In the genomic region with DNA sequence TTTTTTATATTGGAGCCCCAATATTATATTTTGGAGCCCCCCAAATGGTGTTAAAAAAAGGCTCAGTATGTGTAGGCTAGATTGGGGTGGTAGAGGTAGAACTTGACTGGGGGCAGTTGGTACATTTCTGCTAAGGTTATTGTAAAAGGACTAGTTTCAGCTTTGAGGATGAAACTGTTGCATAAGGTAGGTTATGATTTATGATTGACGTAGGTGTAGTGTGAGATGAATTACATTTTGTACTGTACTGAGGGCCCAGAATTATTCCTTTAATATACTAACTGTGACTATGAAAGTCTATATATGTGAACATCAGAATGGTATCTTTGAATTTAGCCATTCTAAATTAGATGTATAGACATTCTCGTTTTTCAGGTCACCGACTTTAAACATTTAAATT, we compare ENCODE assay signal across 1 cellular context.
A peak's percentile ranks its signal among the peaks of the same experiment; 100 is the strongest.
TF ChIP-seq lines count a peak whose summit lies in the region.

No MANE protein-coding gene starts in this region.

TF ChIP-seq in K562, 482 proteins besides CTCF, POLR2A, EP300 and RAD21:
- TF ChIP-seq, protein P1, sequence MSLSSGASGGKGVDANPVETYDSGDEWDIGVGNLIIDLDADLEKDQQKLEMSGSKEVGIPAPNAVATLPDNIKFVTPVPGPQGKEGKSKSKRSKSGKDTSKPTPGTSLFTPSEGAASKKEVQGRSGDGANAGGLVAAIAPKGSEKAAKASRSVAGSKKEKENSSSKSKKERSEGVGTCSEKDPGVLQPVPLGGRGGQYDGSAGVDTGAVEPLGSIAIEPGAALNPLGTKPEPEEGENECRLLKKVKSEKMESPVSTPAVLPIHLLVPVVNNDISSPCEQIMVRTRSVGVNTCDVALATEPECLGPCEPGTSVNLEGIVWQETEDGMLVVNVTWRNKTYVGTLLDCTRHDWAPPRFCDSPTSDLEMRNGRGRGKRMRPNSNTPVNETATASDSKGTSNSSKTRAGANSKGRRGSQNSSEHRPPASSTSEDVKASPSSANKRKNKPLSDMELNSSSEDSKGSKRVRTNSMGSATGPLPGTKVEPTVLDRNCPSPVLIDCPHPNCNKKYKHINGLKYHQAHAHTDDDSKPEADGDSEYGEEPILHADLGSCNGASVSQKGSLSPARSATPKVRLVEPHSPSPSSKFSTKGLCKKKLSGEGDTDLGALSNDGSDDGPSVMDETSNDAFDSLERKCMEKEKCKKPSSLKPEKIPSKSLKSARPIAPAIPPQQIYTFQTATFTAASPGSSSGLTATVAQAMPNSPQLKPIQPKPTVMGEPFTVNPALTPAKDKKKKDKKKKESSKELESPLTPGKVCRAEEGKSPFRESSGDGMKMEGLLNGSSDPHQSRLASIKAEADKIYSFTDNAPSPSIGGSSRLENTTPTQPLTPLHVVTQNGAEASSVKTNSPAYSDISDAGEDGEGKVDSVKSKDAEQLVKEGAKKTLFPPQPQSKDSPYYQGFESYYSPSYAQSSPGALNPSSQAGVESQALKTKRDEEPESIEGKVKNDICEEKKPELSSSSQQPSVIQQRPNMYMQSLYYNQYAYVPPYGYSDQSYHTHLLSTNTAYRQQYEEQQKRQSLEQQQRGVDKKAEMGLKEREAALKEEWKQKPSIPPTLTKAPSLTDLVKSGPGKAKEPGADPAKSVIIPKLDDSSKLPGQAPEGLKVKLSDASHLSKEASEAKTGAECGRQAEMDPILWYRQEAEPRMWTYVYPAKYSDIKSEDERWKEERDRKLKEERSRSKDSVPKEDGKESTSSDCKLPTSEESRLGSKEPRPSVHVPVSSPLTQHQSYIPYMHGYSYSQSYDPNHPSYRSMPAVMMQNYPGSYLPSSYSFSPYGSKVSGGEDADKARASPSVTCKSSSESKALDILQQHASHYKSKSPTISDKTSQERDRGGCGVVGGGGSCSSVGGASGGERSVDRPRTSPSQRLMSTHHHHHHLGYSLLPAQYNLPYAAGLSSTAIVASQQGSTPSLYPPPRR (CRISPR knock-in tag; IDR thresholded peaks at IDR 0.05; ENCODE audit: borderline replicate concordance): no peak
- TF ChIP-seq PYGO2 (tag; IDR thresholded peaks at IDR 0.05) (no peak), MEIS2 (IDR thresholded peaks at IDR 0.05; ENCODE audit: partially characterized antibody) (peak; percentile 61), HMG20B (CRISPR knock-in tag; IDR thresholded peaks at IDR 0.05) (no peak), ASH1L (IDR thresholded peaks at IDR 0.05; ENCODE audit: borderline replicate concordance, low read depth, partially characterized antibody) (no peak), EHMT2 (IDR thresholded peaks at IDR 0.05) (no peak), CEBPB (tag; IDR thresholded peaks at IDR 0.05) (0 out of 2 replicates have a peak, but pooled peaks have one; percentile 7), PHB2 (IDR thresholded peaks at IDR 0.05; ENCODE audit: low read depth) (no peak), ZNF174 (CRISPR knock-in tag; IDR thresholded peaks at IDR 0.05) (no peak)
- TF ChIP-seq, protein P2, sequence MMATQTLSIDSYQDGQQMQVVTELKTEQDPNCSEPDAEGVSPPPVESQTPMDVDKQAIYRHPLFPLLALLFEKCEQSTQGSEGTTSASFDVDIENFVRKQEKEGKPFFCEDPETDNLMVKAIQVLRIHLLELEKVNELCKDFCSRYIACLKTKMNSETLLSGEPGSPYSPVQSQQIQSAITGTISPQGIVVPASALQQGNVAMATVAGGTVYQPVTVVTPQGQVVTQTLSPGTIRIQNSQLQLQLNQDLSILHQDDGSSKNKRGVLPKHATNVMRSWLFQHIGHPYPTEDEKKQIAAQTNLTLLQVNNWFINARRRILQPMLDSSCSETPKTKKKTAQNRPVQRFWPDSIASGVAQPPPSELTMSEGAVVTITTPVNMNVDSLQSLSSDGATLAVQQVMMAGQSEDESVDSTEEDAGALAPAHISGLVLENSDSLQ (IDR thresholded peaks at IDR 0.05): peak; percentile 86
- TF ChIP-seq, protein P3, sequence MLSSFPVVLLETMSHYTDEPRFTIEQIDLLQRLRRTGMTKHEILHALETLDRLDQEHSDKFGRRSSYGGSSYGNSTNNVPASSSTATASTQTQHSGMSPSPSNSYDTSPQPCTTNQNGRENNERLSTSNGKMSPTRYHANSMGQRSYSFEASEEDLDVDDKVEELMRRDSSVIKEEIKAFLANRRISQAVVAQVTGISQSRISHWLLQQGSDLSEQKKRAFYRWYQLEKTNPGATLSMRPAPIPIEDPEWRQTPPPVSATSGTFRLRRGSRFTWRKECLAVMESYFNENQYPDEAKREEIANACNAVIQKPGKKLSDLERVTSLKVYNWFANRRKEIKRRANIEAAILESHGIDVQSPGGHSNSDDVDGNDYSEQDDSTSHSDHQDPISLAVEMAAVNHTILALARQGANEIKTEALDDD (IDR thresholded peaks at IDR 0.05): peak; percentile 42; the same call in 1 of the 2 replicates
- TF ChIP-seq, protein P4, sequence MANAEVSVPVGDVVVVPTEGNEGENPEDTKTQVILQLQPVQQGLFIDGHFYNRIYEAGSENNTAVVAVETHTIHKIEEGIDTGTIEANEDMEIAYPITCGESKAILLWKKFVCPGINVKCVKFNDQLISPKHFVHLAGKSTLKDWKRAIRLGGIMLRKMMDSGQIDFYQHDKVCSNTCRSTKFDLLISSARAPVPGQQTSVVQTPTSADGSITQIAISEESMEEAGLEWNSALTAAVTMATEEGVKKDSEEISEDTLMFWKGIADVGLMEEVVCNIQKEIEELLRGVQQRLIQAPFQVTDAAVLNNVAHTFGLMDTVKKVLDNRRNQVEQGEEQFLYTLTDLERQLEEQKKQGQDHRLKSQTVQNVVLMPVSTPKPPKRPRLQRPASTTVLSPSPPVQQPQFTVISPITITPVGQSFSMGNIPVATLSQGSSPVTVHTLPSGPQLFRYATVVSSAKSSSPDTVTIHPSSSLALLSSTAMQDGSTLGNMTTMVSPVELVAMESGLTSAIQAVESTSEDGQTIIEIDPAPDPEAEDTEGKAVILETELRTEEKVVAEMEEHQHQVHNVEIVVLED (CRISPR knock-in tag; IDR thresholded peaks at IDR 0.05): no peak
- TF ChIP-seq, protein P5, sequence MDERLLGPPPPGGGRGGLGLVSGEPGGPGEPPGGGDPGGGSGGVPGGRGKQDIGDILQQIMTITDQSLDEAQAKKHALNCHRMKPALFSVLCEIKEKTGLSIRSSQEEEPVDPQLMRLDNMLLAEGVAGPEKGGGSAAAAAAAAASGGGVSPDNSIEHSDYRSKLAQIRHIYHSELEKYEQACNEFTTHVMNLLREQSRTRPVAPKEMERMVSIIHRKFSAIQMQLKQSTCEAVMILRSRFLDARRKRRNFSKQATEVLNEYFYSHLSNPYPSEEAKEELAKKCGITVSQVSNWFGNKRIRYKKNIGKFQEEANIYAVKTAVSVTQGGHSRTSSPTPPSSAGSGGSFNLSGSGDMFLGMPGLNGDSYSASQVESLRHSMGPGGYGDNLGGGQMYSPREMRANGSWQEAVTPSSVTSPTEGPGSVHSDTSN (CRISPR knock-in tag; IDR thresholded peaks at IDR 0.05; ENCODE audit: low read depth): no peak
- TF ChIP-seq, protein P5 (tag; conservative IDR thresholded peaks at IDR 0.05; ENCODE audit: low read depth): peak; percentile 44; the same call in 1 of the 2 replicates
